1 cellular context compared by ENCODE assay signal in the genomic region with DNA sequence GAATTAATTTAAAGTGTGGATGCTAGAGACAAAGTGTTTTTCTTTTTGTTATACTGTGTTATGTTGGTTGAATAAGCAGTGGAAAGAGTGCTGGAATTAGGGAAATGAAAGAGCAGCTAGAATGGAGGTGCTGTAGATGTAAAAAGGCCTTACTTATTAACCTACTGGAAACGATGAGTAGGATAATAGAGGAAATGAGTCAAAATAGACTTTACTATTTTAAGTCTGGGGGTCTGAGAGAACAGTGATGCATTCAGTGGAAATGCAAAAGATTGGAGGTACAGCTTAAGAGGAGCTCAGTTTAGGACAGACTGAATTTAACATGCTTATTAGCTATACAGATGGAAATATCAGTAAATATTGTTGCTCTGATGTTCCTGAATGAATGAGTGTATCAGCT.
TF ChIP-seq lines count a peak whose summit lies in the region.

No MANE protein-coding gene starts in this region.

TF ChIP-seq in IMR-90, 13 proteins besides CTCF, POLR2A, EP300 and RAD21 (continued from another document):
- TF ChIP-seq CEBPB (IDR thresholded peaks at IDR 0.05; ENCODE audit: low read depth, low read length) (no peak), MXI1 (IDR thresholded peaks at IDR 0.05; ENCODE audit: borderline replicate concordance, low read depth, low read length) (no peak), FOS (IDR thresholded peaks at IDR 0.05; ENCODE audit: low read depth, low read length) (no peak)
- TF ChIP-seq, protein P1, sequence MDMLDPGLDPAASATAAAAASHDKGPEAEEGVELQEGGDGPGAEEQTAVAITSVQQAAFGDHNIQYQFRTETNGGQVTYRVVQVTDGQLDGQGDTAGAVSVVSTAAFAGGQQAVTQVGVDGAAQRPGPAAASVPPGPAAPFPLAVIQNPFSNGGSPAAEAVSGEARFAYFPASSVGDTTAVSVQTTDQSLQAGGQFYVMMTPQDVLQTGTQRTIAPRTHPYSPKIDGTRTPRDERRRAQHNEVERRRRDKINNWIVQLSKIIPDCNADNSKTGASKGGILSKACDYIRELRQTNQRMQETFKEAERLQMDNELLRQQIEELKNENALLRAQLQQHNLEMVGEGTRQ (IDR thresholded peaks at IDR 0.05; ENCODE audit: low read depth, low read length), result no peak
